In genomic region chr14:58469309-58469708, GRCh38 we compare ENCODE assay signal across 34 cellular contexts.
"Had no signal": no experiment of that assay in that cellular context is flagged by ENCODE, and none has a peak within 500 bp of the region (broad histone marks: within the 10 kb centered on the region; RNA-seq: fewer than 3 reads in every experiment).

No MANE protein-coding gene starts in this region.

- H3K4me3 ChIP-seq: adrenal gland, body of pancreas, breast epithelium had no signal

- H3K4me1 ChIP-seq: adrenal gland, body of pancreas, breast epithelium had no signal

- H3K27ac Mint-ChIP-seq: activated B cell treated with CpG ODN at 0.5 μM for 24 hours; activated CD4-positive, alpha-beta memory T cell treated with anti-CD3 and anti-CD28 coated beads for 36 hours; activated CD4-positive, alpha-beta T cell treated with anti-CD3 and anti-CD28 coated beads, Interleukin-2, amount 10 ng/mL, durations not matched to agents 24 days and 14 days; activated CD8-positive, alpha-beta T cell treated with anti-CD3 and anti-CD28 coated beads for 36 hours; activated naive CD4-positive, alpha-beta T cell treated with anti-CD3 and anti-CD28 coated beads for 36 hours; activated naive CD4-positive, alpha-beta T cell treated with anti-CD3 and anti-CD28 coated beads, Interleukin-2, amount 50 U/mL, for 72 hours; activated naive CD8-positive, alpha-beta T cell treated with anti-CD3 and anti-CD28 coated beads for 36 hours; activated T-cell treated with anti-CD3 and anti-CD28 coated beads, Interleukin-2, amount 50 U/mL, for 72 hours; activated T-helper 1 cell treated with anti-CD3 and anti-CD28 coated beads, Interleukin-12 subunit alpha, Interleukin-12 subunit beta, Interleukin-2, Interleukin-4 antibody, amounts not matched to agents 30 ng/mL and 10 ng/mL and 1 ng/mL, durations not matched to agents 14 hours and 24 hours and 36 hours; activated T-helper 17 cell treated with anti-CD3 and anti-CD28 coated beads, Interleukin-2, amount 50 U/mL, for 72 hours; T-helper 2 cell treated with Interferon-gamma antibody and Interleukin-4, amounts not matched to agents 5 μg/mL and 100 μg/mL, for 36 hours had no signal

- H3K4me3 Mint-ChIP-seq: activated B cell treated with CpG ODN at 0.5 μM for 24 hours; activated CD4-positive, alpha-beta memory T cell treated with anti-CD3 and anti-CD28 coated beads for 36 hours; activated CD4-positive, alpha-beta T cell treated with anti-CD3 and anti-CD28 coated beads, Interleukin-2, amount 10 ng/mL, durations not matched to agents 24 days and 14 days; activated CD8-positive, alpha-beta T cell treated with anti-CD3 and anti-CD28 coated beads for 36 hours; activated naive CD4-positive, alpha-beta T cell treated with anti-CD3 and anti-CD28 coated beads for 36 hours; activated naive CD8-positive, alpha-beta T cell treated with anti-CD3 and anti-CD28 coated beads for 36 hours; activated T-cell treated with anti-CD3 and anti-CD28 coated beads, Interleukin-2, amount 50 U/mL, for 4 hours; activated T-cell treated with anti-CD3 and anti-CD28 coated beads, Interleukin-2, amount 50 U/mL, for 72 hours; activated T-helper 1 cell treated with anti-CD3 and anti-CD28 coated beads, Interleukin-12 subunit alpha, Interleukin-12 subunit beta, Interleukin-2, Interleukin-4 antibody, amounts not matched to agents 30 ng/mL and 10 ng/mL and 1 ng/mL, durations not matched to agents 14 hours and 24 hours and 36 hours; activated T-helper 17 cell treated with anti-CD3 and anti-CD28 coated beads, Interleukin-2, amount 50 U/mL, for 72 hours; T-helper 2 cell treated with Interferon-gamma antibody and Interleukin-4, amounts not matched to agents 5 μg/mL and 100 μg/mL, for 36 hours had no signal

- H3K27ac ChIP-seq: adrenal gland, body of pancreas, brain microvascular endothelial cell, breast epithelium, VCaP had no signal

- H3K4me1 Mint-ChIP-seq: activated B cell treated with CpG ODN at 0.5 μM for 24 hours; activated CD4-positive, alpha-beta T cell treated with anti-CD3 and anti-CD28 coated beads, Interleukin-2, amount 10 ng/mL, durations not matched to agents 24 days and 14 days; activated naive CD8-positive, alpha-beta T cell treated with anti-CD3 and anti-CD28 coated beads for 36 hours; activated T-helper 17 cell treated with anti-CD3 and anti-CD28 coated beads, Interleukin-2, amount 50 U/mL, for 72 hours had no signal

- H3K36me3 ChIP-seq: breast epithelium had no signal

- H3K27me3 ChIP-seq: adrenal gland, body of pancreas, brain microvascular endothelial cell, breast epithelium had no signal

- ATAC-seq: activated CD8-positive, alpha-beta T cell treated with anti-CD3 and anti-CD28 coated beads for 36 hours; activated naive CD4-positive, alpha-beta T cell treated with anti-CD3 and anti-CD28 coated beads, Interleukin-2, amount 50 U/mL, for 72 hours; activated T-cell treated with anti-CD3 and anti-CD28 coated beads, Interleukin-2, amount 50 U/mL, for 4 hours; activated T-cell treated with anti-CD3 and anti-CD28 coated beads, Interleukin-2, amount 50 U/mL, for 72 hours; activated T-helper 17 cell treated with anti-CD3 and anti-CD28 coated beads, Interleukin-2, amount 50 U/mL, for 72 hours; body of pancreas had no signal

- H3K36me3 Mint-ChIP-seq: activated naive CD4-positive, alpha-beta T cell treated with anti-CD3 and anti-CD28 coated beads, Interleukin-2, amount 50 U/mL, for 72 hours had no signal

- H3K27me3 Mint-ChIP-seq: activated B cell treated with CpG ODN at 0.5 μM for 24 hours; activated CD4-positive, alpha-beta memory T cell treated with anti-CD3 and anti-CD28 coated beads for 36 hours; activated CD4-positive, alpha-beta T cell treated with anti-CD3 and anti-CD28 coated beads, Interleukin-2, amount 10 ng/mL, durations not matched to agents 24 days and 14 days; activated CD8-positive, alpha-beta T cell treated with anti-CD3 and anti-CD28 coated beads for 36 hours; activated naive CD8-positive, alpha-beta T cell treated with anti-CD3 and anti-CD28 coated beads for 36 hours; activated T-helper 17 cell treated with anti-CD3 and anti-CD28 coated beads, Interleukin-2, amount 50 U/mL, for 72 hours had no signal

- H3K9me3 ChIP-seq: adrenal gland, body of pancreas, breast epithelium had no signal

- DNase-seq: activated B cell treated with CpG ODN at 0.5 μM for 24 hours; activated CD4-positive, alpha-beta memory T cell treated with anti-CD3 and anti-CD28 coated beads for 36 hours; activated CD4-positive, alpha-beta T cell treated with anti-CD3 and anti-CD28 coated beads for 4 hours; activated CD4-positive, alpha-beta T cell treated with anti-CD3 and anti-CD28 coated beads, Interleukin-2, amount 10 ng/mL, durations not matched to agents 24 days and 14 days; activated CD4-positive, alpha-beta T cell treated with anti-CD3 and anti-CD28 coated beads, Interleukin-2, amount 50 U/mL, for 1 hour; activated CD4-positive, alpha-beta T cell treated with anti-CD3 and anti-CD28 coated beads, Interleukin-2, amount 50 U/mL, for 4 hours; activated CD4-positive, CD25-positive, alpha-beta regulatory T cell treated with anti-CD3 and anti-CD28 coated beads, Interleukin-2, amount 50 U/mL, for 72 hours; activated CD8-positive, alpha-beta memory T cell treated with anti-CD3 and anti-CD28 coated beads, Interleukin-2, amount 50 U/mL, for 4 hours; activated CD8-positive, alpha-beta T cell treated with anti-CD3 and anti-CD28 coated beads for 36 hours; activated effector memory CD4-positive, alpha-beta T cell treated with anti-CD3 and anti-CD28 coated beads, Interleukin-2, amount 50 U/mL, for 16 hours; activated gamma-delta T cell treated with Interleukin-2 at 50 U/mL for 16 hours; activated naive CD4-positive, alpha-beta T cell; activated naive CD4-positive, alpha-beta T cell treated with anti-CD3 and anti-CD28 coated beads for 36 hours; activated naive CD4-positive, alpha-beta T cell treated with anti-CD3 and anti-CD28 coated beads, Interleukin-2, amount 50 U/mL, for 16 hours; activated naive CD8-positive, alpha-beta T cell treated with anti-CD3 and anti-CD28 coated beads for 36 hours; activated T-cell treated with anti-CD3 and anti-CD28 coated beads for 4 hours; activated T-cell treated with anti-CD3 and anti-CD28 coated beads, Interleukin-2, amount 50 U/mL, for 1 hour; activated T-cell treated with anti-CD3 and anti-CD28 coated beads, Interleukin-2, amount 50 U/mL, for 4 hours; activated T-cell treated with anti-CD3 and anti-CD28 coated beads, Interleukin-2, amount 50 U/mL, for 72 hours; adrenal gland; amniotic stem cell; aorta; body of pancreas; brain microvascular endothelial cell; central memory CD4-positive, alpha-beta T cell; T-helper 2 cell; T-helper 9 cell had no signal

- FAIRE-seq: astrocyte had no signal

- H3K9me3 Mint-ChIP-seq: activated B cell treated with CpG ODN at 0.5 μM for 24 hours; activated CD4-positive, alpha-beta memory T cell treated with anti-CD3 and anti-CD28 coated beads for 36 hours; activated CD4-positive, alpha-beta T cell treated with anti-CD3 and anti-CD28 coated beads, Interleukin-2, amount 10 ng/mL, durations not matched to agents 24 days and 14 days; activated CD8-positive, alpha-beta T cell treated with anti-CD3 and anti-CD28 coated beads for 36 hours; activated naive CD4-positive, alpha-beta T cell treated with anti-CD3 and anti-CD28 coated beads for 36 hours; activated naive CD4-positive, alpha-beta T cell treated with anti-CD3 and anti-CD28 coated beads, Interleukin-2, amount 50 U/mL, for 72 hours; activated naive CD8-positive, alpha-beta T cell treated with anti-CD3 and anti-CD28 coated beads for 36 hours; activated T-cell treated with anti-CD3 and anti-CD28 coated beads, Interleukin-2, amount 50 U/mL, for 4 hours; activated T-cell treated with anti-CD3 and anti-CD28 coated beads, Interleukin-2, amount 50 U/mL, for 72 hours; activated T-helper 1 cell treated with anti-CD3 and anti-CD28 coated beads, Interleukin-12 subunit alpha, Interleukin-12 subunit beta, Interleukin-2, Interleukin-4 antibody, amounts not matched to agents 30 ng/mL and 10 ng/mL and 1 ng/mL, durations not matched to agents 14 hours and 24 hours and 36 hours; activated T-helper 17 cell treated with anti-CD3 and anti-CD28 coated beads, Interleukin-2, amount 50 U/mL, for 72 hours; T-helper 2 cell treated with Interferon-gamma antibody and Interleukin-4, amounts not matched to agents 5 μg/mL and 100 μg/mL, for 36 hours had no signal
